ENCODE assay signal across 12 cellular contexts in genomic region chr16:90102086-90102884, GRCh38. TPM values are rescaled to one million over a fixed set of nuclear protein-coding genes. Genes with fewer than 3 reads are reported as not detected.
DNase-seq lines count a peak whose midpoint lies in the region; ATAC-seq, FAIRE-seq and TF ChIP-seq lines count a peak whose summit lies in the region.
"Not testable (repeated sequence)": the region's sequence is repeated elsewhere in the genome, so short reads cannot be mapped to it uniquely, and the experiment has no call there.
"Had no signal": no experiment of that assay in that cellular context is flagged by ENCODE, and none has a peak within 500 bp of the region (broad histone marks: within the 10 kb centered on the region; RNA-seq: fewer than 3 reads in every experiment).

No MANE protein-coding gene starts in this region.

- 43 to 72% (median 65%) methylated on average over 6 to 12 of the region's 12 CpGs; no CpG with 5 or more reads in 1 of the 5 donors for WGBS in spleen, 5 donors

- peak overlapping the region; percentile 56 for H3K4me2 ChIP-seq in PC-9

- H3K4me3 ChIP-seq in PC-9; bronchial epithelial cell (ENCODE audit: low read depth, low read length); mucosa of descending colon: not testable (repeated sequence)
- H3K4me3 ChIP-seq in left lung: peak overlapping the region in 1 of 2 donors; percentile 30
- H3K4me3 ChIP-seq in spleen: peak overlapping the region in 3 of 8 donors; percentile 24 to 54 (median 30)

- not testable (repeated sequence) for ATAC-seq in Right ventricle myocardium inferior
- ATAC-seq in left lung: peak; percentile 65
- peak; percentile 29 for ATAC-seq in mucosa of descending colon

- CTCF ChIA-PET in PC-9 (lab: Charles Lee): not testable (repeated sequence)

- intact Hi-C loops in PC-9 (cut with micrococcal nuclease; ENCODE audit: unreplicated experiment); Right ventricle myocardium inferior (cut with DNase I); left lung (cut with DNase I); mucosa of descending colon (cut with DNase I, micrococcal nuclease); spleen (cut with DNase I; ENCODE audit: low total_unique reads): not testable (repeated sequence)

- POLR2A ChIA-PET in PC-9 (lab: Charles Lee; ENCODE audit: unreplicated experiment): interaction anchor here (0.7 kb wide), 1 partner anchor 229 kb away, joined by 6 read pairs; no protein-coding TSS in a partner anchor

- H4K20me1 ChIP-seq in PC-9 (ENCODE audit: insufficient read depth): not testable (repeated sequence)

- TSS peak; percentile 95 for BruUV-seq in PC-9 (replicated peaks; lab: Mats Ljungman, UMichigan)

- H3K9me2 ChIP-seq in PC-9 (ENCODE audit: insufficient read depth): not testable (repeated sequence)

- not testable (repeated sequence) for H3F3A ChIP-seq in PC-9 (ENCODE audit: insufficient read depth, low read depth)

- FAIRE-seq in bronchial epithelial cell (lab: Jason Lieb, UNC): not testable (repeated sequence)

- H2AFZ ChIP-seq in PC-9: not testable (repeated sequence)

- not testable (repeated sequence) for H3K27ac ChIP-seq in PC-9
- peak overlapping the region; percentile 33 for H3K27ac ChIP-seq in epithelial cell of prostate
- peak overlapping the region in 1 of 2 donors; percentile 79 for H3K27ac ChIP-seq in left lung
- peak overlapping the region in 7 of 8 donors; percentile 22 to 85 (median 77) for H3K27ac ChIP-seq in spleen

- TF ChIP-seq CTCF in PC-9 (conservative IDR thresholded peaks at IDR 0.05); bronchial epithelial cell (IDR thresholded peaks at IDR 0.05; ENCODE audit: insufficient read depth, low read length, severe bottlenecking); left lung (IDR thresholded peaks at IDR 0.05); mucosa of descending colon (IDR thresholded peaks at IDR 0.05); spleen (IDR thresholded peaks at IDR 0.05 in 8 of 11, conservative IDR thresholded peaks at IDR 0.05 in 3 of 11): not testable (repeated sequence)

- not testable (repeated sequence) for H3K27me3 ChIP-seq in PC-9 (ENCODE audit: insufficient read depth, low read depth); bronchial epithelial cell (ENCODE audit: control insufficient read depth, insufficient read depth, low read length); left lung
- peaks cover 0 to 11% (median 0%) of the 10 kb centered on the region in 7 donors for H3K27me3 ChIP-seq in spleen (replicated peaks in 1 of 7)

- peak; percentile 26 for DNase-seq in ELF-1 (ENCODE audit: low read depth, low spot score)
- DNase-seq in PC-9: peak; percentile 40 to 57
- DNase-seq in bronchial epithelial cell (ENCODE audit: low read depth): peak; percentile 43
- DNase-seq in epithelial cell of prostate (ENCODE audit: low read depth, low spot score); mucosa of descending colon; spleen: not testable (repeated sequence)
- DNase-seq in Right ventricle myocardium inferior (ENCODE audit: missing footprints): peak; percentile 34
- DNase-seq in left lung: peak in 1 of 2 donors; percentile 80

- H3K9me3 ChIP-seq in PC-9 (ENCODE audit: insufficient read depth, low read depth); left lung; mucosa of descending colon; spleen: not testable (repeated sequence)

- H3K79me2 ChIP-seq in PC-9 (ENCODE audit: low read depth): not testable (repeated sequence)

- H3K4me1 ChIP-seq in PC-9 (replicated peaks; ENCODE audit: insufficient read depth); left lung; mucosa of descending colon (ENCODE audit: low read depth): not testable (repeated sequence)
- peaks cover 0 to 12% (median 0%) of the 10 kb centered on the region in 6 donors for H3K4me1 ChIP-seq in spleen

- not testable (repeated sequence) for H3K36me3 ChIP-seq in PC-9 (ENCODE audit: low read depth); bronchial epithelial cell (ENCODE audit: control insufficient read depth, insufficient read depth, low read length); left lung; mucosa of descending colon (ENCODE audit: low read depth); spleen

- TF ChIP-seq POLR2A in spleen (IDR thresholded peaks at IDR 0.05): not testable (repeated sequence)

RNA-seq across cellular contexts. Expression of gene PRDM7, which starts 25.2 kb away (rescaled TPM):
- total RNA-seq in PC-9 (2021) (not detected in 2 replicates), bronchial epithelial cell (not detected in 2 replicates), Right ventricle myocardium inferior (not detected), left lung (not detected), mucosa of descending colon (not detected), spleen (not detected)
- not detected for polyA plus RNA-seq in spleen
- total RNA-seq: A172; CD4-positive, alpha-beta T cell; HFFc6; HT1080 had no signal
